8 cellular contexts compared by ENCODE assay signal in the genomic region with DNA sequence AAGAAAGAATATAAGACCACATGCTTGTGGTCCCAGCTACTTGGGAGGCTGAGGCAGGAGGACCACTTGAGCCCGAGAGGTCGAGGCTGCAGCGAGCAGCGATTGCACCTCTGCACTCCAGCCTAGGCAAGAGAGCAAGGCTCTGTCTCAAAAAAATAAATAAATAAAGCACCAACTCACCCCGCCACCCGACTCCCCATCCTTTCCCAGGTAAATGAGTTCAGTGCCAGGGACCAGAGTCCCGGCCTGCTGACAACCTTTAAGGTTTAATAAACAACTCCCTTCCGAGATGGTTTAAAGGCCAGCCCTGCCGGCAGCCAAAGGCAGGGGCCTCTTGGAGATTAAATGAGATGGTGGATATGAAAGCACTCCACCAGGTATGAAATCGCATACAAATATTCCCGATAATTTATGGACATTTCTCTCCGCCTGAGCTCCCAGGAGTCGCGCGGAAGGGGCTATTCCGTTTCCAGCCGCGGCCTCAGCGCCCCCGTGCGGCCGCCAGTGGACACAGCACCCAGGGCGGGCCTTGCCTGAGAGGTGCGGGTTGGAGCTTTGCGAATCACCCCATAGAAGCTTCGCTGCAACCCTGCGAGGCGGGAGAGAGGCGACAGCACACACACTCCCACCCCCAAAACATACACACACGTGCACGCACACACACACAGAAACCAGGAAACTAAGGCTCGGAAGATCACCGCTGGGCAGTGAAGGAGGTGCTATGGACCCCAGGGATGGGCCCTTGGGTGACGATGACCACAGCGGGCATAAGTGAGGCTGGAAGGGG. TPM values are rescaled to one million over a fixed set of nuclear protein-coding genes. Genes with fewer than 3 reads are reported as not detected.
DNase-seq lines count a peak whose midpoint lies in the region; ATAC-seq and TF ChIP-seq lines count a peak whose summit lies in the region.

No MANE protein-coding gene starts in this region.

- intact Hi-C loops in Right ventricle myocardium superior (cut with DNase I) (loop anchor here (10.0 kb wide), 2 partner anchors 155 to 255 kb away; no protein-coding TSS in a partner anchor), posterior cingulate gyrus (cut with DNase I) (no loop called here)

- ATAC-seq in SK-N-SH treated with all-trans-retinoic acid at 6 μM for 48 hours (peak; percentile 77), Right ventricle myocardium superior (ENCODE audit: poor library complexity) (peak; percentile 54), HG03439 (IDR thresholded peaks at IDR 0.05; ENCODE audit: unreplicated experiment) (no peak)

- DNase-seq in DMS53 (lab: John Stamatoyannopoulos, UW) (peak; percentile 85), HuH-7 (ENCODE audit: low spot score) (peak; percentile 85), Right ventricle myocardium superior (peak; percentile 76), posterior cingulate gyrus (peak; percentile 61 to 97 (median 80)), NK-92 (lab: John Stamatoyannopoulos, UW; ENCODE audit: unreplicated experiment) (no peak)
- peak; percentile 70 for DNase-seq in activated naive CD4-positive, alpha-beta T cell treated with anti-CD3 and anti-CD28 coated beads, Interleukin-2, amount 50 U/mL, for 16 hours

TF ChIP-seq in SK-N-SH treated with all-trans-retinoic acid at 6 μM for 48 hours, 23 proteins besides CTCF, POLR2A, EP300 and RAD21:
- no peak for TF ChIP-seq PPARA (CRISPR knock-in tag; IDR thresholded peaks at IDR 0.05; ENCODE audit: borderline replicate concordance)
- TF ChIP-seq OSR1 (CRISPR knock-in tag; IDR thresholded peaks at IDR 0.05) = no peak
- TF ChIP-seq ZFP3 (CRISPR knock-in tag; IDR thresholded peaks at IDR 0.05) = no peak
- no peak for TF ChIP-seq SNAI2 (CRISPR knock-in tag; IDR thresholded peaks at IDR 0.05)
- TF ChIP-seq CSRNP3 (CRISPR knock-in tag; IDR thresholded peaks at IDR 0.05) = no peak
- TF ChIP-seq, protein P1, sequence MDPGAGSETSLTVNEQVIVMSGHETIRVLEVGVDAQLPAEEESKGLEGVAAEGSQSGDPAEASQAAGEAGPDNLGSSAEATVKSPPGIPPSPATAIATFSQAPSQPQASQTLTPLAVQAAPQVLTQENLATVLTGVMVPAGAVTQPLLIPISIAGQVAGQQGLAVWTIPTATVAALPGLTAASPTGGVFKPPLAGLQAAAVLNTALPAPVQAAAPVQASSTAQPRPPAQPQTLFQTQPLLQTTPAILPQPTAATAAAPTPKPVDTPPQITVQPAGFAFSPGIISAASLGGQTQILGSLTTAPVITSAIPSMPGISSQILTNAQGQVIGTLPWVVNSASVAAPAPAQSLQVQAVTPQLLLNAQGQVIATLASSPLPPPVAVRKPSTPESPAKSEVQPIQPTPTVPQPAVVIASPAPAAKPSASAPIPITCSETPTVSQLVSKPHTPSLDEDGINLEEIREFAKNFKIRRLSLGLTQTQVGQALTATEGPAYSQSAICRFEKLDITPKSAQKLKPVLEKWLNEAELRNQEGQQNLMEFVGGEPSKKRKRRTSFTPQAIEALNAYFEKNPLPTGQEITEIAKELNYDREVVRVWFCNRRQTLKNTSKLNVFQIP (CRISPR knock-in tag; IDR thresholded peaks at IDR 0.05; ENCODE audit: borderline replicate concordance, low read depth) = no peak
- no peak for TF ChIP-seq GLIS3 (CRISPR knock-in tag; IDR thresholded peaks at IDR 0.05)
- no peak for TF ChIP-seq TOX (CRISPR knock-in tag; IDR thresholded peaks at IDR 0.05; ENCODE audit: borderline replicate concordance)
- no peak for TF ChIP-seq ARNTL (CRISPR knock-in tag; IDR thresholded peaks at IDR 0.05; ENCODE audit: borderline replicate concordance, low read depth)
- no peak for TF ChIP-seq ZNF565 (CRISPR knock-in tag; conservative IDR thresholded peaks at IDR 0.05; ENCODE audit: low read depth)
- no peak for TF ChIP-seq BACH2 (CRISPR knock-in tag; IDR thresholded peaks at IDR 0.05; ENCODE audit: borderline replicate concordance)
- no peak for TF ChIP-seq ZC3H10 (CRISPR knock-in tag; IDR thresholded peaks at IDR 0.05)
- TF ChIP-seq ZNF8 (CRISPR knock-in tag; IDR thresholded peaks at IDR 0.05) = no peak
- TF ChIP-seq ISL1 (CRISPR knock-in tag; IDR thresholded peaks at IDR 0.05) = no peak
- TF ChIP-seq, protein P2, sequence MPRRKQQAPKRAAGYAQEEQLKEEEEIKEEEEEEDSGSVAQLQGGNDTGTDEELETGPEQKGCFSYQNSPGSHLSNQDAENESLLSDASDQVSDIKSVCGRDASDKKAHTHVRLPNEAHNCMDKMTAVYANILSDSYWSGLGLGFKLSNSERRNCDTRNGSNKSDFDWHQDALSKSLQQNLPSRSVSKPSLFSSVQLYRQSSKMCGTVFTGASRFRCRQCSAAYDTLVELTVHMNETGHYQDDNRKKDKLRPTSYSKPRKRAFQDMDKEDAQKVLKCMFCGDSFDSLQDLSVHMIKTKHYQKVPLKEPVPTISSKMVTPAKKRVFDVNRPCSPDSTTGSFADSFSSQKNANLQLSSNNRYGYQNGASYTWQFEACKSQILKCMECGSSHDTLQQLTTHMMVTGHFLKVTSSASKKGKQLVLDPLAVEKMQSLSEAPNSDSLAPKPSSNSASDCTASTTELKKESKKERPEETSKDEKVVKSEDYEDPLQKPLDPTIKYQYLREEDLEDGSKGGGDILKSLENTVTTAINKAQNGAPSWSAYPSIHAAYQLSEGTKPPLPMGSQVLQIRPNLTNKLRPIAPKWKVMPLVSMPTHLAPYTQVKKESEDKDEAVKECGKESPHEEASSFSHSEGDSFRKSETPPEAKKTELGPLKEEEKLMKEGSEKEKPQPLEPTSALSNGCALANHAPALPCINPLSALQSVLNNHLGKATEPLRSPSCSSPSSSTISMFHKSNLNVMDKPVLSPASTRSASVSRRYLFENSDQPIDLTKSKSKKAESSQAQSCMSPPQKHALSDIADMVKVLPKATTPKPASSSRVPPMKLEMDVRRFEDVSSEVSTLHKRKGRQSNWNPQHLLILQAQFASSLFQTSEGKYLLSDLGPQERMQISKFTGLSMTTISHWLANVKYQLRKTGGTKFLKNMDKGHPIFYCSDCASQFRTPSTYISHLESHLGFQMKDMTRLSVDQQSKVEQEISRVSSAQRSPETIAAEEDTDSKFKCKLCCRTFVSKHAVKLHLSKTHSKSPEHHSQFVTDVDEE (CRISPR knock-in tag; IDR thresholded peaks at IDR 0.05) = no peak
- TF ChIP-seq TCF4 (CRISPR knock-in tag; IDR thresholded peaks at IDR 0.05; ENCODE audit: borderline replicate concordance) = no peak
- TF ChIP-seq, protein P3, sequence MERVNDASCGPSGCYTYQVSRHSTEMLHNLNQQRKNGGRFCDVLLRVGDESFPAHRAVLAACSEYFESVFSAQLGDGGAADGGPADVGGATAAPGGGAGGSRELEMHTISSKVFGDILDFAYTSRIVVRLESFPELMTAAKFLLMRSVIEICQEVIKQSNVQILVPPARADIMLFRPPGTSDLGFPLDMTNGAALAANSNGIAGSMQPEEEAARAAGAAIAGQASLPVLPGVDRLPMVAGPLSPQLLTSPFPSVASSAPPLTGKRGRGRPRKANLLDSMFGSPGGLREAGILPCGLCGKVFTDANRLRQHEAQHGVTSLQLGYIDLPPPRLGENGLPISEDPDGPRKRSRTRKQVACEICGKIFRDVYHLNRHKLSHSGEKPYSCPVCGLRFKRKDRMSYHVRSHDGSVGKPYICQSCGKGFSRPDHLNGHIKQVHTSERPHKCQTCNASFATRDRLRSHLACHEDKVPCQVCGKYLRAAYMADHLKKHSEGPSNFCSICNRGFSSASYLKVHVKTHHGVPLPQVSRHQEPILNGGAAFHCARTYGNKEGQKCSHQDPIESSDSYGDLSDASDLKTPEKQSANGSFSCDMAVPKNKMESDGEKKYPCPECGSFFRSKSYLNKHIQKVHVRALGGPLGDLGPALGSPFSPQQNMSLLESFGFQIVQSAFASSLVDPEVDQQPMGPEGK (CRISPR knock-in tag; IDR thresholded peaks at IDR 0.05; ENCODE audit: borderline replicate concordance) = no peak
- no peak for TF ChIP-seq ESRRG (CRISPR knock-in tag; IDR thresholded peaks at IDR 0.05)
TF ChIP-seq in SK-N-SH treated with all-trans-retinoic acid at 6 μM for 48 hours: peak in this region for 0.

RNA-seq across cellular contexts. Expression of gene RPL38, which starts 4.0 kb away (rescaled TPM):
- total RNA-seq in Right ventricle myocardium superior = 691 TPM

RNA-seq across cellular contexts. Expression of gene TTYH2, which starts 13.9 kb away (rescaled TPM):
- total RNA-seq in Right ventricle myocardium superior = 41.8 TPM
